ENCODE assay signal across 17 cellular contexts in genomic region chr5:163567811-163568210, GRCh38.
DNase-seq lines count a peak whose midpoint lies in the region; ATAC-seq and TF ChIP-seq lines count a peak whose summit lies in the region.
"Had no signal": no experiment of that assay in that cellular context is flagged by ENCODE, and none has a peak within 500 bp of the region (broad histone marks: within the 10 kb centered on the region; RNA-seq: fewer than 3 reads in every experiment).

No MANE protein-coding gene starts in this region.

- intact Hi-C loops in natural killer cell (cut with micrococcal nuclease) = loop anchor here (5.0 kb wide), 1 partner anchor 1644 kb away; no protein-coding TSS in a partner anchor

- H2BK120ac ChIP-seq in trophoblast cell (ENCODE audit: insufficient read depth, low read length, poor library complexity) = no peak overlapping the region

- H3K36me3 Mint-ChIP-seq in natural killer cell (no peaks in the 10 kb centered on the region), GM23338 (ENCODE audit: low read depth) (no peaks in the 10 kb centered on the region)
- H3K36me3 Mint-ChIP-seq in natural killer cell treated with Interleukin-12 subunit alpha and Interleukin-12 subunit beta and Interleukin-15 and Interleukin-18, amount 100 ng/mL, for 72 hours = no peaks in the 10 kb centered on the region
- H3K36me3 Mint-ChIP-seq: CD4-positive, alpha-beta memory T cell had no signal

- H3K79me2 ChIP-seq in GM23338 (replicated peaks; ENCODE audit: insufficient read depth) (no peaks in the 10 kb centered on the region), trophoblast cell (ENCODE audit: control insufficient read depth, insufficient read depth, low read length, poor library complexity) (no peaks in the 10 kb centered on the region)

- H3K27me3 ChIP-seq in GM23338 (ENCODE audit: insufficient read depth) (peaks cover 32% of the 10 kb centered on the region), trophoblast cell (ENCODE audit: insufficient read depth, low read length) (no peaks in the 10 kb centered on the region)
- H3K27me3 ChIP-seq: BE2C had no signal

- H2BK12ac ChIP-seq in trophoblast cell (ENCODE audit: low read length) = no peak overlapping the region

- no peak overlapping the region for H3K27ac ChIP-seq in GM23338 (ENCODE audit: low read depth)
- H3K27ac ChIP-seq in trophoblast cell (ENCODE audit: low read depth, low read length) = no peak overlapping the region
- H3K27ac ChIP-seq: C4-2B had no signal

- no peaks in the 10 kb centered on the region for H3K9me2 ChIP-seq in GM23338 (ENCODE audit: insufficient read depth)

- TF ChIP-seq CTCF in natural killer cell (IDR thresholded peaks at IDR 0.05) (no peak), GM23338 (conservative IDR thresholded peaks at IDR 0.05; ENCODE audit: low read depth in 2 of 2) (no peak)

- no peak overlapping the region for H2AK5ac ChIP-seq in trophoblast cell (ENCODE audit: low read length)

- peaks cover 53% of the 10 kb centered on the region for H3K4me1 ChIP-seq in GM23338 (ENCODE audit: insufficient read depth)
- peaks cover 3 to 14% of the 10 kb centered on the region in 2 experiments for H3K4me1 ChIP-seq in trophoblast cell (ENCODE audit: control insufficient read depth in 1 of 2, insufficient read depth in 2 of 2, low read length in 2 of 2)

- H3K18ac ChIP-seq in trophoblast cell (ENCODE audit: low read length) = no peak overlapping the region

- peaks cover 18% of the 10 kb centered on the region in 2 donors for H3K4me1 Mint-ChIP-seq in natural killer cell
- H3K4me1 Mint-ChIP-seq in natural killer cell treated with Interleukin-12 subunit alpha and Interleukin-12 subunit beta and Interleukin-15 and Interleukin-18, amount 100 ng/mL, for 72 hours (ENCODE audit: low read depth in 2 of 2) = peaks cover 14 to 21% of the 10 kb centered on the region in 2 donors
- peaks cover 50% of the 10 kb centered on the region for H3K4me1 Mint-ChIP-seq in GM23338

- no peak overlapping the region for H4K12ac ChIP-seq in trophoblast cell (ENCODE audit: low read depth, low read length)

- peaks cover 11% of the 10 kb centered on the region for H3F3A ChIP-seq in GM23338 (replicated peaks; ENCODE audit: low read depth)

- H3K27ac Mint-ChIP-seq in natural killer cell = no peak overlapping the region
- H3K27ac Mint-ChIP-seq in natural killer cell treated with Interleukin-12 subunit alpha and Interleukin-12 subunit beta and Interleukin-15 and Interleukin-18, amount 100 ng/mL, for 72 hours = no peak overlapping the region
- no peak overlapping the region for H3K27ac Mint-ChIP-seq in GM23338
- H3K27ac Mint-ChIP-seq: CD4-positive, alpha-beta memory T cell had no signal

- no peaks in the 10 kb centered on the region for H3K9me3 Mint-ChIP-seq in natural killer cell
- H3K9me3 Mint-ChIP-seq in natural killer cell treated with Interleukin-12 subunit alpha and Interleukin-12 subunit beta and Interleukin-15 and Interleukin-18, amount 100 ng/mL, for 72 hours = no peaks in the 10 kb centered on the region
- no peaks in the 10 kb centered on the region for H3K9me3 Mint-ChIP-seq in GM23338
- H3K9me3 Mint-ChIP-seq: CD4-positive, alpha-beta memory T cell had no signal

- no peaks in the 10 kb centered on the region for H3K79me1 ChIP-seq in trophoblast cell (ENCODE audit: low read length)

- H3K4me3 ChIP-seq in GM23338 = no peak overlapping the region
- no peak overlapping the region for H3K4me3 ChIP-seq in trophoblast cell (ENCODE audit: low read depth, low read length)
- H3K4me3 ChIP-seq: K562 had no signal

- no peaks in the 10 kb centered on the region for H4K20me1 ChIP-seq in GM23338 (replicated peaks; ENCODE audit: insufficient read depth)

- H3K23ac ChIP-seq in trophoblast cell (ENCODE audit: low read length) = no peak overlapping the region

- peak overlapping the region; percentile 22 for H3K4me3 Mint-ChIP-seq in natural killer cell
- H3K4me3 Mint-ChIP-seq in natural killer cell treated with Interleukin-12 subunit alpha and Interleukin-12 subunit beta and Interleukin-15 and Interleukin-18, amount 100 ng/mL, for 72 hours = no peak overlapping the region
- no peak overlapping the region for H3K4me3 Mint-ChIP-seq in GM23338

- H4K91ac ChIP-seq in trophoblast cell (ENCODE audit: low read depth, low read length) = no peak overlapping the region

- no peak overlapping the region for H4K8ac ChIP-seq in trophoblast cell (ENCODE audit: low read depth, low read length)

- no peak for DNase-seq in natural killer cell
- no peak for DNase-seq in natural killer cell treated with Interleukin-12 subunit alpha and Interleukin-12 subunit beta and Interleukin-15 and Interleukin-18, amount 100 ng/mL, for 72 hours (ENCODE audit: low spot score)
- DNase-seq in GM23338 (ENCODE audit: low spot score) = no peak
- peak; percentile 33 for DNase-seq in astrocyte of the hippocampus (ENCODE audit: low read depth, low spot score)
- peak; percentile 75 to 93 for DNase-seq in trophoblast cell
- no peak for DNase-seq in KBM-7
- DNase-seq in NCI-H1930 (lab: John Stamatoyannopoulos, UW) = no peak
- DNase-seq: ACHN; BE2C; CD4-positive, alpha-beta memory T cell; DMS153; DMS79 treated with DMSO at 0.1 percent for 48 hours; GF-D8; H7 had no signal

- H3K4ac ChIP-seq in trophoblast cell (ENCODE audit: low read depth, low read length) = no peak overlapping the region

- no peak overlapping the region for H3K9ac ChIP-seq in trophoblast cell (ENCODE audit: low read length)

- in situ Hi-C loops in KBM-7 (cut with MboI; ENCODE audit: low pct_unique_long_range_greater_than_20kb, low sequenced_read_pairs) = loop anchor here (25.0 kb wide), 1 partner anchor 919 kb away; no protein-coding TSS in a partner anchor

- no peaks in the 10 kb centered on the region for H3K9me3 ChIP-seq in trophoblast cell (ENCODE audit: insufficient read depth, low read depth, low read length)
- H3K9me3 ChIP-seq: BE2C had no signal

- H3K4me2 ChIP-seq in GM23338 (peak overlapping the region; percentile 83), trophoblast cell (ENCODE audit: low read length) (no peak overlapping the region)

- H3K36me3 ChIP-seq in GM23338 (ENCODE audit: insufficient read depth) (no peaks in the 10 kb centered on the region), trophoblast cell (ENCODE audit: control insufficient read depth in 1 of 2, insufficient read depth in 2 of 2, low read length in 2 of 2) (no peaks in the 10 kb centered on the region)
- H3K36me3 ChIP-seq: BE2C had no signal

- ATAC-seq in natural killer cell (no peak), GM23338 (no peak), HG02623 (IDR thresholded peaks at IDR 0.05; ENCODE audit: unreplicated experiment) (no peak)
- no peak for ATAC-seq in natural killer cell treated with Interleukin-12 subunit alpha and Interleukin-12 subunit beta and Interleukin-15 and Interleukin-18, amount 100 ng/mL, for 72 hours
- ATAC-seq: K562 had no signal

- no peak overlapping the region for H2BK5ac ChIP-seq in trophoblast cell (ENCODE audit: low read depth, low read length, poor library complexity)

- no peak overlapping the region for H3K14ac ChIP-seq in trophoblast cell (ENCODE audit: low read length)

- whole genome bisulfite sequencing in trophoblast cell (ENCODE audit: extremely low coverage, insufficient coverage, insufficient read length) = no CpG with 5 or more reads among the region's 1 CpG

- H3K27me3 Mint-ChIP-seq in natural killer cell (ENCODE audit: low read depth in 2 of 2) (peaks cover 49 to 75% of the 10 kb centered on the region in 2 donors), GM23338 (ENCODE audit: insufficient read depth, low read depth, poor library complexity) (peaks cover 30% of the 10 kb centered on the region)
- H3K27me3 Mint-ChIP-seq in natural killer cell treated with Interleukin-12 subunit alpha and Interleukin-12 subunit beta and Interleukin-15 and Interleukin-18, amount 100 ng/mL, for 72 hours = peaks cover 45 to 60% of the 10 kb centered on the region in 2 donors

- H2AFZ ChIP-seq in GM23338 (no peak overlapping the region), trophoblast cell (ENCODE audit: insufficient read depth, low read length, poor library complexity) (no peak overlapping the region)

TF ChIP-seq in GM23338, 12 proteins besides CTCF, POLR2A, EP300 and RAD21 (continues in another document):
- TF ChIP-seq EZH2phosphoT487 (IDR thresholded peaks at IDR 0.05; ENCODE audit: unreplicated experiment) (no peak), CREB1 (CRISPR knock-in tag; IDR thresholded peaks at IDR 0.05; ENCODE audit: low read depth) (no peak), NANOG (IDR thresholded peaks at IDR 0.05; ENCODE audit: borderline replicate concordance) (no peak)

Comparison
In these comparisons a context has a peak if more than half of its experiments do, and no peak if none do; other contexts are left out.
1. DNase-seq: peak in astrocyte of the hippocampus (single experiment) and trophoblast cell (2 of 2); none in natural killer cell (single experiment), natural killer cell treated with Interleukin-12 subunit alpha and Interleukin-12 subunit beta and Interleukin-15 and Interleukin-18, amount 100 ng/mL, for 72 hours (single experiment), GM23338 (single experiment), KBM-7 (single experiment) and NCI-H1930 (0 of 2).